Comparison of ENCODE assay signal across 8 cellular contexts in the genomic region with DNA sequence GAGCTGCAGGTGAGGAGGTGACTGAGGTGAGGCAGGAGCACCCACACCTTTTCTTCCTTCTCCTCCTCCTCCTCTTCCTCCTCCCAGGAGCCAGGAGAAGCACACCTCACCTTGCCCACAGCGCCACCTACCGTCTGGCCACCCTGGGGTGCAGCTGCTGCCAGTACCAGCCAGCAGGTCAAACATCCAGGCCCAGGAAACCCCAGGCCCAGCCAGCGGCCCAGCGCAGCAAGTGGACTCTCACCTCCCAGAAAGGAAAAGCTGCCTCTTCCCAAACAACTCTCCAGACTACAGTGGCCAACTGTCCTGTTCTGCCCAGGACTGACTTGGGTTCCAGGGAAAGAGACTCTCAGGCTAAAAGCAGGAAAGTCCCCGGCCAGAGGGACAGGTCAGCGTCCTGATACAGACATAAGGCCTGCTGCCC. TPM values are rescaled to one million over a fixed set of nuclear protein-coding genes. Genes with fewer than 3 reads are reported as not detected.
DNase-seq lines count a peak whose midpoint lies in the region; ATAC-seq and TF ChIP-seq lines count a peak whose summit lies in the region.

No MANE protein-coding gene starts in this region.

- H3K79me2 ChIP-seq in hepatocyte: no peaks in the 10 kb centered on the region

- no peak overlapping the region for H3K4me3 Mint-ChIP-seq in CD4-positive, alpha-beta T cell
- H3K4me3 Mint-ChIP-seq in HFFc6: no peak overlapping the region

- POLR2A ChIA-PET in CD4-positive, alpha-beta T cell (lab: Charles Lee): no interaction called here

- CTCF ChIA-PET in CD4-positive, alpha-beta T cell (lab: Charles Lee): interaction anchor here (1.0 kb wide), 1 partner anchor 72 kb away, joined by 7 read pairs; a partner anchor contains a TSS

- no peak overlapping the region for H2AFZ ChIP-seq in hepatocyte

- intact Hi-C loops in CD4-positive, alpha-beta T cell (cut with DNase I, micrococcal nuclease): loop anchor here (1.0 to 5.0 kb wide), 3 partner anchors 66 to 214 kb away; no protein-coding TSS in a partner anchor

- H3K27ac Mint-ChIP-seq in CD4-positive, alpha-beta T cell: no peak overlapping the region
- no peak overlapping the region for H3K27ac Mint-ChIP-seq in HFFc6

- no peak for ATAC-seq in CD4-positive, alpha-beta T cell (ENCODE audit: poor library complexity)
- ATAC-seq in GM19397 (IDR thresholded peaks at IDR 0.05; ENCODE audit: unreplicated experiment): no peak

- TF ChIP-seq CTCF in CD4-positive, alpha-beta T cell (IDR thresholded peaks at IDR 0.05): no peak
- TF ChIP-seq CTCF in HFFc6 (IDR thresholded peaks at IDR 0.05) (peak; percentile 92), hepatocyte (IDR thresholded peaks at IDR 0.05; ENCODE audit: poor library complexity) (peak; percentile 72)

- no peaks in the 10 kb centered on the region for H3K9me3 ChIP-seq in CD4-positive, alpha-beta T cell (ENCODE audit: control insufficient read depth, low read length)
- H3K9me3 ChIP-seq in SJSA1 (replicated peaks) (no peaks in the 10 kb centered on the region), hepatocyte (ENCODE audit: low read depth) (no peaks in the 10 kb centered on the region)

- no peak overlapping the region for H3K4me2 ChIP-seq in hepatocyte

- H3K36me3 Mint-ChIP-seq in CD4-positive, alpha-beta T cell (ENCODE audit: low read depth): peaks cover 11% of the 10 kb centered on the region
- no peaks in the 10 kb centered on the region for H3K36me3 Mint-ChIP-seq in HFFc6 (ENCODE audit: low read depth)

- peak; percentile 16 to 58 (median 36) for DNase-seq in CD4-positive, alpha-beta T cell
- DNase-seq in HFFc6: peak; percentile 24
- DNase-seq in SJSA1 (ENCODE audit: low read depth in 1 of 2, low spot score in 2 of 2): peak; percentile 44 to 74
- peak; percentile 22 for DNase-seq in activated naive CD8-positive, alpha-beta T cell treated with anti-CD3 and anti-CD28 coated beads, Interleukin-2, amount 50 U/mL, for 16 hours (ENCODE audit: low read depth, low spot score)
- peak; percentile 81 for DNase-seq in hepatocyte (ENCODE audit: low spot score)
- DNase-seq in stimulated activated CD4-positive, alpha-beta T cell treated with anti-CD3 and anti-CD28 coated beads, Interleukin-15, amount 100 ng/mL, for 48 hours (ENCODE audit: low read depth in 2 of 2): peak; percentile 41 to 59
- DNase-seq in mesenteric fat pad (ENCODE audit: low spot score): no peak

- H4K20me1 ChIP-seq in hepatocyte (ENCODE audit: insufficient read depth, poor library complexity, severe bottlenecking): no peaks in the 10 kb centered on the region

- no peaks in the 10 kb centered on the region for H3K9me2 ChIP-seq in hepatocyte (replicated peaks; ENCODE audit: insufficient read depth)

- no peaks in the 10 kb centered on the region for H3K36me3 ChIP-seq in SJSA1
- H3K36me3 ChIP-seq in hepatocyte (replicated peaks; ENCODE audit: insufficient read depth, low read depth): no peaks in the 10 kb centered on the region

- H3K9me3 Mint-ChIP-seq in CD4-positive, alpha-beta T cell: no peaks in the 10 kb centered on the region
- no peaks in the 10 kb centered on the region for H3K9me3 Mint-ChIP-seq in HFFc6

- H3K4me1 ChIP-seq in SJSA1 (replicated peaks) (no peaks in the 10 kb centered on the region), hepatocyte (ENCODE audit: insufficient read depth) (peaks cover 26% of the 10 kb centered on the region)

- no peak overlapping the region for H3K4me3 ChIP-seq in SJSA1
- H3K4me3 ChIP-seq in hepatocyte: no peak overlapping the region

- no peaks in the 10 kb centered on the region for H3K27me3 Mint-ChIP-seq in CD4-positive, alpha-beta T cell
- peaks cover 3% of the 10 kb centered on the region for H3K27me3 Mint-ChIP-seq in HFFc6 (ENCODE audit: insufficient read depth)

- WGBS in hepatocyte (ENCODE audit: low lambda C conversion rate, missing lambda C conversion rate): 61% methylated on average over 6 of the region's 6 CpGs

- H3K27me3 ChIP-seq in CD4-positive, alpha-beta T cell (ENCODE audit: control insufficient read depth, insufficient read depth, low read length): no peaks in the 10 kb centered on the region
- H3K27me3 ChIP-seq in SJSA1 (replicated peaks) (no peaks in the 10 kb centered on the region), hepatocyte (no peaks in the 10 kb centered on the region)

- no peak overlapping the region for H3K27ac ChIP-seq in CD4-positive, alpha-beta T cell (ENCODE audit: low read depth, low read length)
- H3K27ac ChIP-seq in SJSA1 (no peak overlapping the region), hepatocyte (no peak overlapping the region)

- no peaks in the 10 kb centered on the region for H3K4me1 Mint-ChIP-seq in CD4-positive, alpha-beta T cell (ENCODE audit: low read depth)
- H3K4me1 Mint-ChIP-seq in HFFc6 (ENCODE audit: low read depth): no peaks in the 10 kb centered on the region

RNA-seq across cellular contexts. Expression of a gene that starts 22.7 kb away (rescaled TPM):
- total RNA-seq in CD4-positive, alpha-beta T cell: 10 to 100 TPM; 11.4 to 12.0 TPM
- total RNA-seq in HFFc6 (2021; fragmentation: NEBNext Ultra II Directional; extraction: Animal tissue kit (Norgen Biotek cat#: 25700)): 10 to 100 TPM; 33.0 to 49.2 (median 44.0) TPM
- total RNA-seq in SJSA1 (2014; rRNA removed; shearing (Covaris generic)): 49.2 and 49.3 TPM in 2 replicates
- 50.1 and 58.6 TPM in 2 replicates for total RNA-seq in hepatocyte
- 70.4 and 78.9 TPM in 2 replicates for polyA plus RNA-seq in hepatocyte
- 151 TPM for total RNA-seq in mesenteric fat pad
